16 cellular contexts compared by ENCODE assay signal in genomic region chr18:46547520-46547919, GRCh38.
A peak's percentile ranks its signal among the peaks of the same experiment; 100 is the strongest.
DNase-seq lines count a peak whose midpoint lies in the region; ATAC-seq and TF ChIP-seq lines count a peak whose summit lies in the region.
"Had no signal": no experiment of that assay in that cellular context is flagged by ENCODE, and none has a peak within 500 bp of the region (broad histone marks: within the 10 kb centered on the region; RNA-seq: fewer than 3 reads in every experiment).

No MANE protein-coding gene starts in this region.

- H3K4me3 ChIP-seq in SK-N-MC (no peak overlapping the region), fibroblast of the aortic adventitia (ENCODE audit: low read depth, low read length) (no peak overlapping the region), left ventricle myocardium inferior (no peak overlapping the region)
- H3K4me3 ChIP-seq: BLaER1 had no signal

- peak; percentile 90 for ATAC-seq in omental fat pad (ENCODE audit: low FRiP score)
- ATAC-seq: CD8-positive, alpha-beta T cell had no signal

- no peaks in the 10 kb centered on the region for H3K27me3 ChIP-seq in left ventricle myocardium inferior (ENCODE audit: low read depth)
- H3K27me3 ChIP-seq: BE2C, BLaER1 had no signal

- DNase-seq in SK-N-MC (ENCODE audit: low read depth, low spot score) (no peak), fibroblast of the aortic adventitia (ENCODE audit: low read depth) (peak; percentile 11), omental fat pad (ENCODE audit: low spot score) (no peak), left ventricle myocardium inferior (no peak), GM13976 (ENCODE audit: low spot score) (no peak)
- DNase-seq: 8988T; ACHN; BE2C; C1 segment of cervical spinal cord; Caco-2; Calu3; CD4-positive, CD25-positive, alpha-beta regulatory T cell; CD8-positive, alpha-beta T cell; DMS79 treated with DMSO at 0.1 percent for 48 hours; GF-D8 had no signal

- H3K36me3 ChIP-seq in SK-N-MC (ENCODE audit: insufficient read depth, low read length), result peaks cover 91% of the 10 kb centered on the region
- no peaks in the 10 kb centered on the region for H3K36me3 ChIP-seq in left ventricle myocardium inferior
- H3K36me3 ChIP-seq: BE2C, BLaER1 had no signal

- in situ Hi-C loops in GM13976 (cut with MboI; ENCODE audit: low sequenced_read_pairs, unreplicated experiment), result no loop called here

- intact Hi-C loops in left ventricle myocardium inferior (cut with micrococcal nuclease), result no loop called here

- TF ChIP-seq CTCF in fibroblast of the aortic adventitia (IDR thresholded peaks at IDR 0.05; ENCODE audit: insufficient read depth, low read length) (no peak), omental fat pad (IDR thresholded peaks at IDR 0.05) (no peak), left ventricle myocardium inferior (IDR thresholded peaks at IDR 0.05; ENCODE audit: borderline replicate concordance) (no peak), GM13976 (IDR thresholded peaks at IDR 0.05; ENCODE audit: borderline replicate concordance, control extremely low read depth, extremely low read depth, insufficient read depth, missing control alignments) (no peak)

- H3K9me3 ChIP-seq in SK-N-MC (ENCODE audit: low read depth, low read length), result no peaks in the 10 kb centered on the region
- peaks cover 9% of the 10 kb centered on the region for H3K9me3 ChIP-seq in left ventricle myocardium inferior (replicated peaks)
- H3K9me3 ChIP-seq: BE2C, BLaER1, Caco-2 had no signal

- H3K9ac ChIP-seq in SK-N-MC (ENCODE audit: insufficient read length), result no peak overlapping the region
- H3K9ac ChIP-seq: BLaER1 had no signal

- H3K27ac ChIP-seq in SK-N-MC (0 out of 2 replicates have a peak overlapping the region, but pooled peaks have one; percentile 16), left ventricle myocardium inferior (replicated peaks) (no peak overlapping the region)
- H3K27ac ChIP-seq: BLaER1 had no signal

- H3K4me1 ChIP-seq in left ventricle myocardium inferior, result no peaks in the 10 kb centered on the region
- H3K4me1 ChIP-seq: BE2C, BLaER1, Caco-2 had no signal
